Comparison of ENCODE assay signal across 1 cellular context in genomic region chr16:4911831-4912422, GRCh38.
TF ChIP-seq lines count a peak whose summit lies in the region.

No MANE protein-coding gene starts in this region.

TF ChIP-seq in K562, 482 proteins besides CTCF, POLR2A, EP300 and RAD21:
- TF ChIP-seq ZFPM2 (CRISPR knock-in tag; IDR thresholded peaks at IDR 0.05) (no peak), ZNF197 (CRISPR knock-in tag; IDR thresholded peaks at IDR 0.05; ENCODE audit: low read depth) (no peak), CUX1 (CRISPR knock-in tag; IDR thresholded peaks at IDR 0.05) (no peak), MAFG (tag; conservative IDR thresholded peaks at IDR 0.05) (peak; percentile 24; the same call in 1 of the 2 replicates), MTA1 (IDR thresholded peaks at IDR 0.05; ENCODE audit: borderline replicate concordance) (no peak), CAMTA2 (CRISPR knock-in tag; conservative IDR thresholded peaks at IDR 0.05) (no peak), MAFF (IDR thresholded peaks at IDR 0.05; ENCODE audit: low read length) (0 out of 2 replicates have a peak, but pooled peaks have one; percentile 3), ZNF316 (IDR thresholded peaks at IDR 0.05) (peak; percentile 46; the same call in 1 of the 2 replicates)
- TF ChIP-seq, protein P1, sequence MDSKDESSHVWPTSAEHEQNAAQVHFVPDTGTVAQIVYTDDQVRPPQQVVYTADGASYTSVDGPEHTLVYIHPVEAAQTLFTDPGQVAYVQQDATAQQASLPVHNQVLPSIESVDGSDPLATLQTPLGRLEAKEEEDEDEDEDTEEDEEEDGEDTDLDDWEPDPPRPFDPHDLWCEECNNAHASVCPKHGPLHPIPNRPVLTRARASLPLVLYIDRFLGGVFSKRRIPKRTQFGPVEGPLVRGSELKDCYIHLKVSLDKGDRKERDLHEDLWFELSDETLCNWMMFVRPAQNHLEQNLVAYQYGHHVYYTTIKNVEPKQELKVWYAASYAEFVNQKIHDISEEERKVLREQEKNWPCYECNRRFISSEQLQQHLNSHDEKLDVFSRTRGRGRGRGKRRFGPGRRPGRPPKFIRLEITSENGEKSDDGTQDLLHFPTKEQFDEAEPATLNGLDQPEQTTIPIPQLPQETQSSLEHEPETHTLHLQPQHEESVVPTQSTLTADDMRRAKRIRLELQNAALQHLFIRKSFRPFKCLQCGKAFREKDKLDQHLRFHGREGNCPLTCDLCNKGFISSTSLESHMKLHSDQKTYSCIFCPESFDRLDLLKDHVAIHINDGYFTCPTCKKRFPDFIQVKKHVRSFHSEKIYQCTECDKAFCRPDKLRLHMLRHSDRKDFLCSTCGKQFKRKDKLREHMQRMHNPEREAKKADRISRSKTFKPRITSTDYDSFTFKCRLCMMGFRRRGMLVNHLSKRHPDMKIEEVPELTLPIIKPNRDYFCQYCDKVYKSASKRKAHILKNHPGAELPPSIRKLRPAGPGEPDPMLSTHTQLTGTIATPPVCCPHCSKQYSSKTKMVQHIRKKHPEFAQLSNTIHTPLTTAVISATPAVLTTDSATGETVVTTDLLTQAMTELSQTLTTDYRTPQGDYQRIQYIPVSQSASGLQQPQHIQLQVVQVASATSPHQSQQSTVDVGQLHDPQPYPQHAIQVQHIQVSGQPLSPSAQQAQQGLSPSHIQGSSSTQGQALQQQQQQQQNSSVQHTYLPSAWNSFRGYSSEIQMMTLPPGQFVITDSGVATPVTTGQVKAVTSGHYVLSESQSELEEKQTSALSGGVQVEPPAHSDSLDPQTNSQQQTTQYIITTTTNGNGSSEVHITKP (IDR thresholded peaks at IDR 0.05; ENCODE audit: partially characterized antibody) = no peak
- TF ChIP-seq, protein P2, sequence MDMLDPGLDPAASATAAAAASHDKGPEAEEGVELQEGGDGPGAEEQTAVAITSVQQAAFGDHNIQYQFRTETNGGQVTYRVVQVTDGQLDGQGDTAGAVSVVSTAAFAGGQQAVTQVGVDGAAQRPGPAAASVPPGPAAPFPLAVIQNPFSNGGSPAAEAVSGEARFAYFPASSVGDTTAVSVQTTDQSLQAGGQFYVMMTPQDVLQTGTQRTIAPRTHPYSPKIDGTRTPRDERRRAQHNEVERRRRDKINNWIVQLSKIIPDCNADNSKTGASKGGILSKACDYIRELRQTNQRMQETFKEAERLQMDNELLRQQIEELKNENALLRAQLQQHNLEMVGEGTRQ (CRISPR knock-in tag; IDR thresholded peaks at IDR 0.05) = peak; percentile 46; the same call in 1 of the 2 replicates
- TF ChIP-seq, protein P3, sequence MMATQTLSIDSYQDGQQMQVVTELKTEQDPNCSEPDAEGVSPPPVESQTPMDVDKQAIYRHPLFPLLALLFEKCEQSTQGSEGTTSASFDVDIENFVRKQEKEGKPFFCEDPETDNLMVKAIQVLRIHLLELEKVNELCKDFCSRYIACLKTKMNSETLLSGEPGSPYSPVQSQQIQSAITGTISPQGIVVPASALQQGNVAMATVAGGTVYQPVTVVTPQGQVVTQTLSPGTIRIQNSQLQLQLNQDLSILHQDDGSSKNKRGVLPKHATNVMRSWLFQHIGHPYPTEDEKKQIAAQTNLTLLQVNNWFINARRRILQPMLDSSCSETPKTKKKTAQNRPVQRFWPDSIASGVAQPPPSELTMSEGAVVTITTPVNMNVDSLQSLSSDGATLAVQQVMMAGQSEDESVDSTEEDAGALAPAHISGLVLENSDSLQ (IDR thresholded peaks at IDR 0.05) = peak; percentile 30
- TF ChIP-seq, protein P4, sequence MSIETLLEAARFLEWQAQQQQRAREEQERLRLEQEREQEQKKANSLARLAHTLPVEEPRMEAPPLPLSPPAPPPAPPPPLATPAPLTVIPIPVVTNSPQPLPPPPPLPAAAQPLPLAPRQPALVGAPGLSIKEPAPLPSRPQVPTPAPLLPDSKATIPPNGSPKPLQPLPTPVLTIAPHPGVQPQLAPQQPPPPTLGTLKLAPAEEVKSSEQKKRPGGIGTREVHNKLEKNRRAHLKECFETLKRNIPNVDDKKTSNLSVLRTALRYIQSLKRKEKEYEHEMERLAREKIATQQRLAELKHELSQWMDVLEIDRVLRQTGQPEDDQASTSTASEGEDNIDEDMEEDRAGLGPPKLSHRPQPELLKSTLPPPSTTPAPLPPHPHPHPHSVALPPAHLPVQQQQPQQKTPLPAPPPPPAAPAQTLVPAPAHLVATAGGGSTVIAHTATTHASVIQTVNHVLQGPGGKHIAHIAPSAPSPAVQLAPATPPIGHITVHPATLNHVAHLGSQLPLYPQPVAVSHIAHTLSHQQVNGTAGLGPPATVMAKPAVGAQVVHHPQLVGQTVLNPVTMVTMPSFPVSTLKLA (conservative IDR thresholded peaks at IDR 0.05) = 0 out of 4 replicates have a peak, but pooled peaks of 1 of the 2 experiments have one; percentile 35
